ENCODE assay signal across 10 cellular contexts in genomic region chr11:17735823-17736772, GRCh38. TPM values are rescaled to one million over a fixed set of nuclear protein-coding genes. Genes with fewer than 3 reads are reported as not detected.
DNase-seq lines count a peak whose midpoint lies in the region; ATAC-seq and TF ChIP-seq lines count a peak whose summit lies in the region.
"Had no signal": no experiment of that assay in that cellular context is flagged by ENCODE, and none has a peak within 500 bp of the region (broad histone marks: within the 10 kb centered on the region; RNA-seq: fewer than 3 reads in every experiment).

No MANE protein-coding gene starts in this region.

- H4K20me1 ChIP-seq in GM23338 (replicated peaks; ENCODE audit: insufficient read depth): peaks cover 7% of the 10 kb centered on the region

- peak; percentile 43 for DNase-seq in BE2C
- peak; percentile 70 for DNase-seq in GM23338 (ENCODE audit: low spot score)
- DNase-seq in cerebellar cortex (ENCODE audit: low spot score): peak; percentile 10
- peak; percentile 30 for DNase-seq in occipital lobe (lab: John Stamatoyannopoulos, UW)
- DNase-seq in CD1c-positive myeloid dendritic cell (ENCODE audit: extremely low spot score): no peak
- DNase-seq in SW 1271 (lab: John Stamatoyannopoulos, UW): no peak

- H3K36me3 ChIP-seq in BE2C (no peaks in the 10 kb centered on the region), GM23338 (ENCODE audit: insufficient read depth) (no peaks in the 10 kb centered on the region; the same call in 1 of the 2 replicates)

- no peaks in the 10 kb centered on the region for H3K9me3 ChIP-seq in BE2C

- no peak overlapping the region for H2AFZ ChIP-seq in GM23338

- H3K4me3 ChIP-seq in BE2C (ENCODE audit: low read depth, low read length) (peak overlapping the region; percentile 65), GM23338 (peak overlapping the region; percentile 66)

- ATAC-seq in GM23338 (peak; percentile 12), HG03442 (IDR thresholded peaks at IDR 0.05; ENCODE audit: unreplicated experiment) (no peak)

- H3K4me1 Mint-ChIP-seq in GM23338: peaks cover 15% of the 10 kb centered on the region

- H3K27ac ChIP-seq in GM23338 (ENCODE audit: low read depth): no peak overlapping the region
- H3K27ac ChIP-seq: SK-N-MC had no signal

- no peaks in the 10 kb centered on the region for H3F3A ChIP-seq in GM23338 (replicated peaks; ENCODE audit: low read depth)

- peaks cover 7% of the 10 kb centered on the region for H3K9me3 Mint-ChIP-seq in GM23338
- H3K9me3 Mint-ChIP-seq: activated T-cell treated with anti-CD3 and anti-CD28 coated beads, Interleukin-2, amount 50 U/mL, for 24 hours had no signal

- no peaks in the 10 kb centered on the region; the same call in 2 of the 3 replicates for H3K36me3 Mint-ChIP-seq in GM23338 (ENCODE audit: low read depth)

- H3K9me2 ChIP-seq in GM23338 (ENCODE audit: insufficient read depth): no peaks in the 10 kb centered on the region

- H3K4me1 ChIP-seq in BE2C (no peaks in the 10 kb centered on the region; the same call in 1 of the 2 replicates), GM23338 (ENCODE audit: insufficient read depth) (peaks cover 15% of the 10 kb centered on the region)

- no peaks in the 10 kb centered on the region for H3K79me2 ChIP-seq in GM23338 (replicated peaks; ENCODE audit: insufficient read depth)

- H3K27me3 ChIP-seq in BE2C: no peaks in the 10 kb centered on the region
- peaks cover 84% of the 10 kb centered on the region for H3K27me3 ChIP-seq in GM23338 (ENCODE audit: insufficient read depth)

- no peak overlapping the region for H3K27ac Mint-ChIP-seq in GM23338
- H3K27ac Mint-ChIP-seq: activated T-cell treated with anti-CD3 and anti-CD28 coated beads, Interleukin-2, amount 50 U/mL, for 24 hours had no signal

- peak overlapping the region; percentile 58 for H3K4me3 Mint-ChIP-seq in GM23338
- H3K4me3 Mint-ChIP-seq: activated T-cell treated with anti-CD3 and anti-CD28 coated beads, Interleukin-2, amount 50 U/mL, for 24 hours had no signal

- H3K4me2 ChIP-seq in GM23338: peak overlapping the region; percentile 83; the same call in 1 of the 2 replicates

- peaks cover 60% of the 10 kb centered on the region for H3K27me3 Mint-ChIP-seq in GM23338 (ENCODE audit: insufficient read depth, low read depth, poor library complexity)

- TF ChIP-seq CTCF in BE2C (IDR thresholded peaks at IDR 0.05; ENCODE audit: low read depth, low read length) (peak; percentile 38), GM23338 (conservative IDR thresholded peaks at IDR 0.05; ENCODE audit: low read depth in 2 of 2) (peak; percentile 51 to 58)

TF ChIP-seq in GM23338, 12 proteins besides CTCF, POLR2A, EP300 and RAD21:
- TF ChIP-seq EZH2 (IDR thresholded peaks at IDR 0.05; ENCODE audit: low read depth, unreplicated experiment): peak; percentile 44
- no peak for TF ChIP-seq ZNF114 (CRISPR knock-in tag; IDR thresholded peaks at IDR 0.05)

RNA-seq across cellular contexts. Expression of gene KCNC1, which starts 1.5 kb away (rescaled TPM):
- 2.9 TPM for polyA plus RNA-seq in BE2C (2012; ENCODE audit: insufficient read depth, insufficient read length, low read depth)
- total RNA-seq in GM23338 (2014; rRNA removed; shearing (Covaris generic)): not detected in 2 replicates
- 0.11 and 0.17 TPM in 2 replicates for polyA plus RNA-seq in GM23338 (2016; fragmentation: Nextera tagmentation; extraction: Ambion mirVana)
- total RNA-seq in occipital lobe: 7.3 TPM
- total RNA-seq: kidney epithelial cell had no signal

RNA-seq across cellular contexts. Expression of gene MYOD1, which starts 16.7 kb away (rescaled TPM):
- not detected for polyA plus RNA-seq in BE2C (2012; ENCODE audit: insufficient read depth, insufficient read length, low read depth)
- total RNA-seq in GM23338 (2014; rRNA removed; shearing (Covaris generic)): not detected in 2 replicates
- polyA plus RNA-seq in GM23338 (2016; fragmentation: Nextera tagmentation; extraction: Ambion mirVana): not detected in 2 replicates
- total RNA-seq in occipital lobe: not detected
- total RNA-seq: kidney epithelial cell had no signal

Comparison
In these comparisons a context has a peak if more than half of its experiments do, and no peak if none do; other contexts are left out.
1. DNase-seq: peak in BE2C (single experiment), GM23338 (single experiment), cerebellar cortex (single experiment) and occipital lobe (single experiment); none in CD1c-positive myeloid dendritic cell (single experiment) and SW 1271 (0 of 2).